Comparison of ENCODE assay signal across 2 cellular contexts in the genomic region with DNA sequence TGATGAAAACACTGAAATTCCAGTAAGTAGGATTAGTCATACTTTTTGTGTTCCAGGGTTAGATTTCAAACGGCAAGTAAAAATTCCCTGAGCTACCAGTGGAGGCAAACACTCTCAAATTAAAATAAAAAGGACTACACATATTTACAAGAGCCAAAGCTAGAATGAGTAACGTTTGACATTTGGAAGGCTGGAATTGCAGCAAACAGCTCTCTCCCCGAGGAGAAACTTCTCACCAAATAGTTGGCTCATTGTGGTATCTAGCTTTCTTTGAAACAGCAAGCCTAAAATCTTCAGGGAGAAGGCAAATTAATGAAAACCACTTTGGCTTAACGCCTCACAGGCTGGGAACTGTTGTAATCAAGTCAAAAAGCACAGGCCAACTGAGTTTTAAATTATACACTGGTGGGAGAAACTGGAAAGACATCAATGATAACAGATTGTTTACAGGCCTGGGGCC.
TF ChIP-seq lines count a peak whose summit lies in the region.

No MANE protein-coding gene starts in this region.

TF ChIP-seq in A549, 52 proteins besides CTCF, POLR2A, EP300 and RAD21 (continued from another document):
- peak; percentile 47; the same call in 1 of the 2 replicates for TF ChIP-seq JUNB (IDR thresholded peaks at IDR 0.05)
- TF ChIP-seq, protein P1, sequence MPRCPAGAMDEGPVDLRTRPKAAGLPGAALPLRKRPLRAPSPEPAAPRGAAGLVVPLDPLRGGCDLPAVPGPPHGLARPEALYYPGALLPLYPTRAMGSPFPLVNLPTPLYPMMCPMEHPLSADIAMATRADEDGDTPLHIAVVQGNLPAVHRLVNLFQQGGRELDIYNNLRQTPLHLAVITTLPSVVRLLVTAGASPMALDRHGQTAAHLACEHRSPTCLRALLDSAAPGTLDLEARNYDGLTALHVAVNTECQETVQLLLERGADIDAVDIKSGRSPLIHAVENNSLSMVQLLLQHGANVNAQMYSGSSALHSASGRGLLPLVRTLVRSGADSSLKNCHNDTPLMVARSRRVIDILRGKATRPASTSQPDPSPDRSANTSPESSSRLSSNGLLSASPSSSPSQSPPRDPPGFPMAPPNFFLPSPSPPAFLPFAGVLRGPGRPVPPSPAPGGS (IDR thresholded peaks at IDR 0.05) = no peak
TF ChIP-seq in A549: peak in this region for 3.

TF ChIP-seq in HepG2, 621 proteins besides CTCF, POLR2A, EP300 and RAD21 (continued from another document):
- TF ChIP-seq ZNF709 (CRISPR knock-in tag; IDR thresholded peaks at IDR 0.05) (no peak), ZNF225 (CRISPR knock-in tag; IDR thresholded peaks at IDR 0.05) (no peak), ZNF605 (CRISPR knock-in tag; IDR thresholded peaks at IDR 0.05) (no peak), ZNF230 (CRISPR knock-in tag; IDR thresholded peaks at IDR 0.05) (no peak), ATF7-NPFF (CRISPR knock-in tag; IDR thresholded peaks at IDR 0.05; ENCODE audit: low read depth) (no peak)
